In the genomic region with DNA sequence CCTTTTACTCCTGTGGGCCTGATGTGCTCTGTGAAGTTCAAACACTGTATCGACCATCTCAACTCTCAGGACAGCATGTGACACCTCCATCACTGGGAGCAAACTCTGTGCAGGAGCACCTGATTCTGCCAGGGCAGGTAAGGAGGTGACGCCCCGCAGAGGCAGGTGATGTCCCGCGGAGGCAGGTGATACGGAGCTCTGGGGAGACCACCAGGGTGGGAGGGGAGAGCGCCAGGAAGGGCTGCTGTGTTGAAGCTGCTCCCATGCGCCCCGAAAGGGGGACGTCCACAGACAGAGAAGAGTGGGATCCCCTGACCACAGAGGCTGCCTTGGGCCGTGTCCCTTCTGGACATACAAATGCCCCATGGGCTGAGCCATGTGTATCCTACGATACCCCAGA, we compare ENCODE assay signal across 17 cellular contexts. TPM values are rescaled to one million over a fixed set of nuclear protein-coding genes. Genes with fewer than 3 reads are reported as not detected.
DNase-seq lines count a peak whose midpoint lies in the region; ATAC-seq, FAIRE-seq and TF ChIP-seq lines count a peak whose summit lies in the region.
"Had no signal": no experiment of that assay in that cellular context is flagged by ENCODE, and none has a peak within 500 bp of the region (broad histone marks: within the 10 kb centered on the region; RNA-seq: fewer than 3 reads in every experiment).

No MANE protein-coding gene starts in this region.

- H3K27me3 ChIP-seq in colonic mucosa = no peaks in the 10 kb centered on the region

- no peaks in the 10 kb centered on the region for H3K36me3 ChIP-seq in colonic mucosa

- no peak overlapping the region for H3K4me3 ChIP-seq in colonic mucosa
- H3K4me3 ChIP-seq: SK-N-MC had no signal

- H3K4me1 ChIP-seq in colonic mucosa = no peaks in the 10 kb centered on the region

- TF ChIP-seq CTCF in colonic mucosa (IDR thresholded peaks at IDR 0.05) = no peak

- ATAC-seq in HG03135 (IDR thresholded peaks at IDR 0.05; ENCODE audit: unreplicated experiment) = no peak
- ATAC-seq in GM21529 (IDR thresholded peaks at IDR 0.05; ENCODE audit: unreplicated experiment) = no peak
- ATAC-seq: Right ventricle myocardium inferior had no signal

- H3K9me3 ChIP-seq in colonic mucosa = no peaks in the 10 kb centered on the region

- peak; percentile 4 for DNase-seq in COLO668 (lab: John Stamatoyannopoulos, UW; ENCODE audit: unreplicated experiment)
- DNase-seq in colonic mucosa = no peak
- peak; percentile 85 for DNase-seq in mesenteric fat pad (ENCODE audit: low spot score)
- DNase-seq in posterior vena cava (ENCODE audit: low spot score) = peak; percentile 70
- no peak for DNase-seq in urothelium cell line (ENCODE audit: low spot score)
- DNase-seq in NCI-H1694 treated with DMSO at 0.1 percent for 48 hours (lab: John Stamatoyannopoulos, UW) = no peak
- DNase-seq: AML-193, COR-L47, DMS153, H9, KBM-7, NCI-H2227 treated with DMSO at 0.1 percent for 48 hours, NCI-H524 had no signal

- peak overlapping the region in 1 of 2 donors; percentile 73 for H3K9ac ChIP-seq in colonic mucosa (ENCODE audit: low read depth in 2 of 2, low read length in 2 of 2)

- FAIRE-seq in urothelium cell line (lab: Jason Lieb, UNC) = no peak

- intact Hi-C loops in colonic mucosa (cut with DNase I) = no loop called here
- intact Hi-C loops in posterior vena cava (cut with DNase I) = no loop called here

- peak overlapping the region; percentile 60 for H3K27ac ChIP-seq in colonic mucosa
- H3K27ac ChIP-seq: SK-N-MC had no signal

RNA-seq across cellular contexts. Expression of gene DACT2, which starts 58.3 kb away (rescaled TPM):
- 1 to 10 TPM; 2.0 TPM for total RNA-seq in colonic mucosa
- 0.48 TPM for total RNA-seq in mesenteric fat pad
- 1 to 10 TPM in 1 of 2 donors, under 1 TPM in 1; 0.24 to 1.7 TPM for total RNA-seq in posterior vena cava

Comparison
In these comparisons a context has a peak if more than half of its experiments do, and no peak if none do; other contexts are left out.
1. DNase-seq: peak in COLO668 (single experiment), mesenteric fat pad (single experiment) and posterior vena cava (single experiment); none in colonic mucosa (single experiment), urothelium cell line (single experiment) and NCI-H1694 treated with DMSO at 0.1 percent for 48 hours (single experiment).